In the genomic region with DNA sequence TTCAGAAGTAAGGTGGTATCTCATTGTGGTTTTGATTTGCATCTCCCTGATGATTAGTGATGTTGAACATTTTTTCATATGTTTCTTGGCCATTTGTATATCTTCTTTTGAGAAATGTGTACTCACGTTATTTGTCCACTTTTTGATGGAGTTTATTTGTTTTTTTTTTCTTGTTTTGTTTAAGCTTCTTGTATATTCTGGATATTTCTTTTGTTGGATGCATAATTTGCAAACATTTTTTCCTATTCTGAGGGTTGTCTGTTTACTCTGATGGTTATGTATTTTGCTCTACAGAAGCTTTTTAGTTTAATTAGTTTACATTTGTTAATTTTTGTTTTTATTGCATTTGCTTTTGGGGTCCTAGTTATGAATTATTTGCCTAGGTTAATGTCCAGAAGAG, we compare ENCODE assay signal across 34 cellular contexts.
"Had no signal": no experiment of that assay in that cellular context is flagged by ENCODE, and none has a peak within 500 bp of the region (broad histone marks: within the 10 kb centered on the region; RNA-seq: fewer than 3 reads in every experiment).

No MANE protein-coding gene starts in this region.

- H3K9me3 ChIP-seq: MG63 had no signal

- H3K4me3 ChIP-seq: MG63 had no signal

- DNase-seq: Karpas-422, Kasumi-1, MG63, MM.1S, MV-4-11, NCI-H1048, NCI-H1092, NCI-H1092 treated with DMSO at 0.1 percent for 48 hours, NCI-H1105, NCI-H1105 treated with DMSO at 0.1 percent for 48 hours, NCI-H1417, NCI-H1417 treated with DMSO at 0.1 percent for 48 hours, NCI-H1436, NCI-H1436 treated with DMSO at 0.1 percent for 48 hours, NCI-H146, NCI-H1694, NCI-H1694 treated with DMSO at 0.1 percent for 48 hours, NCI-H187, NCI-H187 treated with DMSO at 0.1 percent for 48 hours, NCI-H1930, NCI-H2029, NCI-H2029 treated with DMSO at 0.1 percent for 48 hours, NCI-H2081, NCI-H2081 treated with DMSO at 0.1 percent for 48 hours, NCI-H2107, NCI-H2171, NCI-H2171 treated with DMSO at 0.1 percent for 48 hours, NCI-H2227 treated with DMSO at 0.1 percent for 48 hours, NCI-H226, NCI-H345, NCI-H446, NCI-H446 treated with DMSO at 0.1 percent for 48 hours, NCI-H510A, NCI-H510A treated with DMSO at 0.1 percent for 48 hours had no signal

- H3K36me3 ChIP-seq: MG63 had no signal

- H3K27me3 ChIP-seq: MG63 had no signal
